Comparison of ENCODE assay signal across 8 cellular contexts in the genomic region with DNA sequence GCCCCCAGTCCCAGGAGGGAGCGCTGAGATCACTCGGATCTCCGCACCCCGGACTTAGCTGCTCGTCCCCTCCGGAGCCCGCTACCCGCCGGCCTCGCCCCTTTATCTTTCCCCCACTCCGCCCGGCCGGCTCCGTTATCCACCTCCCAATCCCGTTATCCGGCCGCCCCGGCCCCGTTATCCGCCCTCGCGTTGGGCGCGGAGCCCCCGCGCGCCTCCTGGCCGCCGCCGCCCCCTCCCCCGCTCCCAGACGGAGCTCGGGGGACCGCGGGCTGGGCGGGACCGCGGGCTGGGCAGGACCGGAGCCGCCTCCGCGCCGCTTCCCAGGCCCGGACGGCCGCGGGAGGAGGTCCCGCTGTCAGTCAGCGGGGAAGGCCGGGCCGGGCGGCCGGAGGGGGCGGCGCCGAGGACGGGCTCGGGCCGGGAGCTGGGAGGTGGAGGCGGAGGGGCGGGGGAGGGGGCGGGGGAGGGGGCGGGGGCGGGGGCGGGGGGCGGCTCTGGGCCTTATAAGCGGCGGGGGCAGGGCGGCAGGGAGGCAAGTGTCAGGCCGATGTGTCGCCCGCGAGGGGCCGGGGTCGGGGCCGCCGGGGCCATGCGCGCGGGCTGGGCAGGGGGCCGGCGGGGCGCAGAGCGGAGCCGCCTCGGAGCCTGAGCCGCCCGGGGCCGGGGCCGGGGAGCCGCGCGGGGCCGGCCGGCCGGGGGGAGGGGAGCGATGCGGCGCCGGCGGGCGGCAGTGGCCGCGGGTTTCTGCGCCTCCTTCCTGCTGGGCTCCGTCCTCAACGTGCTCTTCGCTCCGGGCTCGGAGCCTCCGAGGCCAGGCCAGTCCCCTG. TPM values are rescaled to one million over a fixed set of nuclear protein-coding genes. Genes with fewer than 3 reads are reported as not detected.
DNase-seq lines count a peak whose midpoint lies in the region; ATAC-seq and TF ChIP-seq lines count a peak whose summit lies in the region.

A gene with protein sequence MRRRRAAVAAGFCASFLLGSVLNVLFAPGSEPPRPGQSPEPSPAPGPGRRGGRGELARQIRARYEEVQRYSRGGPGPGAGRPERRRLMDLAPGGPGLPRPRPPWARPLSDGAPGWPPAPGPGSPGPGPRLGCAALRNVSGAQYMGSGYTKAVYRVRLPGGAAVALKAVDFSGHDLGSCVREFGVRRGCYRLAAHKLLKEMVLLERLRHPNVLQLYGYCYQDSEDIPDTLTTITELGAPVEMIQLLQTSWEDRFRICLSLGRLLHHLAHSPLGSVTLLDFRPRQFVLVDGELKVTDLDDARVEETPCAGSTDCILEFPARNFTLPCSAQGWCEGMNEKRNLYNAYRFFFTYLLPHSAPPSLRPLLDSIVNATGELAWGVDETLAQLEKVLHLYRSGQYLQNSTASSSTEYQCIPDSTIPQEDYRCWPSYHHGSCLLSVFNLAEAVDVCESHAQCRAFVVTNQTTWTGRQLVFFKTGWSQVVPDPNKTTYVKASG (plus strand): TSS at position 534 of the 830 bp plus-strand sequence. CDS start 179 bp downstream, at position 713.

- H3K27ac ChIP-seq in coronary artery, result peak within 1 kb of the TSS; percentile 96 to 97
- peak within 1 kb of the TSS; percentile 27 for H3K27ac ChIP-seq in smooth muscle cell (ENCODE audit: low read depth)

- no peaks in the 10 kb centered on the region for H4K20me1 ChIP-seq in smooth muscle cell (ENCODE audit: low read depth)

- no peaks in the 10 kb centered on the region for H3K27me3 ChIP-seq in smooth muscle cell (ENCODE audit: low read depth)

- H3K4me3 ChIP-seq in AG10803 (ENCODE audit: low read length) (peak within 1 kb of the TSS; percentile 89), coronary artery (peak within 1 kb of the TSS; percentile 97), smooth muscle cell (peak within 1 kb of the TSS; percentile 72)

- peaks cover 16% of the 10 kb centered on the region for H3F3A ChIP-seq in smooth muscle cell (ENCODE audit: low read depth)

- H3K9ac ChIP-seq in smooth muscle cell (ENCODE audit: low read depth), result peak within 1 kb of the TSS; percentile 34

- H2AFZ ChIP-seq in smooth muscle cell (ENCODE audit: low read depth), result peak within 1 kb of the TSS; percentile 66

- H3K9me3 ChIP-seq in smooth muscle cell (replicated peaks; ENCODE audit: low read depth), result no peaks in the 10 kb centered on the region

- ATAC-seq in GM18505 (IDR thresholded peaks at IDR 0.05; ENCODE audit: unreplicated experiment) (peak; percentile 51), HG03432 (IDR thresholded peaks at IDR 0.05; ENCODE audit: unreplicated experiment) (peak; percentile 72)

- TF ChIP-seq POLR2A in GM18505 (IDR thresholded peaks at IDR 0.05; ENCODE audit: borderline replicate concordance, extremely low read depth, insufficient read depth, insufficient read length), result no peak

- DNase-seq in AG10803 (ENCODE audit: low read depth), result peak; percentile 85
- DNase-seq in SW 1271 (lab: John Stamatoyannopoulos, UW), result peak; percentile 46 to 60
- peak; percentile 90 for DNase-seq in coronary artery (ENCODE audit: low spot score)
- peak; percentile 45 for DNase-seq in kidney glomerular epithelial cell (lab: John Stamatoyannopoulos, UW)
- DNase-seq in smooth muscle cell (lab: John Stamatoyannopoulos, UW; ENCODE audit: unreplicated experiment), result peak; percentile 67
- no peak for DNase-seq in NOMO-1 treated with DMSO at 0.1 percent for 48 hours (lab: John Stamatoyannopoulos, UW; ENCODE audit: unreplicated experiment)

- TF ChIP-seq CTCF in AG10803 (conservative IDR thresholded peaks at IDR 0.05; ENCODE audit: low read length) (no peak), coronary artery (IDR thresholded peaks at IDR 0.05) (no peak), smooth muscle cell (IDR thresholded peaks at IDR 0.05; ENCODE audit: borderline replicate concordance, insufficient read depth, poor library complexity, severe bottlenecking) (no peak)

- peak within 1 kb of the TSS; percentile 92 for H3K4me2 ChIP-seq in smooth muscle cell

- peaks cover 55% of the 10 kb centered on the region for H3K4me1 ChIP-seq in smooth muscle cell (ENCODE audit: low read depth)

- peaks cover 39% of the 10 kb centered on the region for H3K79me2 ChIP-seq in smooth muscle cell (ENCODE audit: low read depth)

- WGBS in smooth muscle cell (ENCODE audit: low lambda C conversion rate), result 1% methylated on average over 40 of the region's 111 CpGs

- no peaks in the 10 kb centered on the region for H3K36me3 ChIP-seq in smooth muscle cell (ENCODE audit: low read depth)

RNA-seq across cellular contexts. Expression of the gene that starts here (rescaled TPM):
- total RNA-seq in smooth muscle cell, result 15.2 and 22.9 TPM in 2 replicates
- 5.1 and 12.2 TPM in 2 replicates for polyA plus RNA-seq in smooth muscle cell
